In the genomic region with DNA sequence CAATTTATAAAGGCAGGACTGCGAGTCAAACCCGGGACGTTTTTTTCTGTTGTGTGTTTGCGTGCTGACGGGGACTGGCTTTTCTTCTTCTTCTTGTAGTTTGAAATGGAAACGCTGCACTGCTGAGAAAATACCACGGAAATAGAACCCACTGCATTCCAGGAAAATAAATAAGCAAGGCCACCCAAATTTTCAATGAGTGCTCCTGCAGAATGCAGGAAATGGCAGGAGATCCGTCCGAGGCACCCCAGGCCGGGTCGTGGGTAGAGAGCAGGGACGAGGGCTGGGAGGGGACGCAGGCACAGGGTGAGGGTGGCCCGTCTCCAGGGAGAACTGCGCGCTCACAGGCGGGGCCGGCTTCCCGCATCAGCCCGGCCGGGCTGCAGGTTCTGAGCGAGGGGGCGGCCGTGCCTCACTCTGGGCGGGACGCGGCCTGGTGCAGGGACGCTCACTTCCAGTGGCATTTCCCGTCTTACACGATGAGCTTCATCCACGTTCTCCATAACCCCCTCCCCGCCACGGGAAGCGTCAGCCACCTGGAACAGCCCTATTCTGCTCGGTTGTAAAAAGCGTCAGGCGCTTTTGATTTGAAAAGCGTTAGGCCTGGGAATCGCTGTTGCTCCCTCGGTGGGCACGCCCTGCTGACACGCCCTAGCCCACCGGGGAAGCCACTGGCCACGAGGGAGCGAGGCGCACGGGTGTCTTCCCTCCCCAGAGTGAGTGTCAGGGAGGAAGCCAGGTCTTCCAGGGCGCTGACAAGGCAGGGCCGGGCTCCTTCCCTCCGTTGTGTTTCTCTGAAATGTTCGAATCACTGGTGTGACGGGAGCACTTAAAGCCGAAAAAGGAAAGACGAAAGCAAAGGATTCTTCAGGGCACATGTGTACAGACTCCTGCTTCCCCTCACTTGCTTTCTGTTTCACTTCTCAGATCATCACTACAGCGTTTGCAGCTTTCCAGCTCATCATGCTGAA, we compare ENCODE assay signal across 1 cellular context.
TF ChIP-seq lines count a peak whose summit lies in the region.

No MANE protein-coding gene starts in this region.

TF ChIP-seq in GM12878, 131 proteins besides CTCF, POLR2A, EP300 and RAD21 (continued from another document):
- 0 out of 2 replicates have a peak, but pooled peaks have one; percentile 19 for TF ChIP-seq ZNF687 (IDR thresholded peaks at IDR 0.05)
- TF ChIP-seq SIN3A (IDR thresholded peaks at IDR 0.05; ENCODE audit: low read depth, low read length): peak; percentile 71; the same call in 1 of the 2 replicates
- TF ChIP-seq RAD51 (IDR thresholded peaks at IDR 0.05): peak; percentile 34; the same call in 1 of the 2 replicates
- TF ChIP-seq MEF2B (IDR thresholded peaks at IDR 0.05; ENCODE audit: partially characterized antibody, poor library complexity, severe bottlenecking): peak; percentile 52
- TF ChIP-seq, protein P1, sequence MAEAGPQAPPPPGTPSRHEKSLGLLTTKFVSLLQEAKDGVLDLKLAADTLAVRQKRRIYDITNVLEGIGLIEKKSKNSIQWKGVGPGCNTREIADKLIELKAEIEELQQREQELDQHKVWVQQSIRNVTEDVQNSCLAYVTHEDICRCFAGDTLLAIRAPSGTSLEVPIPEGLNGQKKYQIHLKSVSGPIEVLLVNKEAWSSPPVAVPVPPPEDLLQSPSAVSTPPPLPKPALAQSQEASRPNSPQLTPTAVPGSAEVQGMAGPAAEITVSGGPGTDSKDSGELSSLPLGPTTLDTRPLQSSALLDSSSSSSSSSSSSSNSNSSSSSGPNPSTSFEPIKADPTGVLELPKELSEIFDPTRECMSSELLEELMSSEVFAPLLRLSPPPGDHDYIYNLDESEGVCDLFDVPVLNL (IDR thresholded peaks at IDR 0.05; ENCODE audit: low read depth, low read length): no peak
TF ChIP-seq in GM12878: peak in this region for 27.
